Comparison of ENCODE assay signal across 24 cellular contexts in genomic region chr5:44345871-44346270, GRCh38. TPM values are rescaled to one million over a fixed set of nuclear protein-coding genes. Genes with fewer than 3 reads are reported as not detected.
"Had no signal": no experiment of that assay in that cellular context is flagged by ENCODE, and none has a peak within 500 bp of the region (broad histone marks: within the 10 kb centered on the region; RNA-seq: fewer than 3 reads in every experiment).

No MANE protein-coding gene starts in this region.

- H3K9me3 ChIP-seq: SJCRH30 had no signal

- DNase-seq: KBM-7, MV-4-11, NCI-H1092, NCI-H1105 treated with DMSO at 0.1 percent for 48 hours, NCI-H1417 treated with DMSO at 0.1 percent for 48 hours, NCI-H146, NCI-H1694 treated with DMSO at 0.1 percent for 48 hours, NCI-H1930, NCI-H2081, NCI-H2107, NCI-H2227 treated with DMSO at 0.1 percent for 48 hours, NCI-H524, NCI-H526 treated with DMSO at 0.1 percent for 48 hours, NCI-H774, PC-3, SHP77 treated with DMSO at 0.1 percent for 48 hours, SJCRH30 had no signal

- ATAC-seq: Panc1, PC-3, Right ventricle myocardium inferior had no signal

- H3K4me1 ChIP-seq: SJCRH30 had no signal

- H3K27ac ChIP-seq: HL-60, SJCRH30, SK-N-MC had no signal

- H3K27me3 ChIP-seq: SJCRH30 had no signal

- H3K4me3 ChIP-seq: SJCRH30, SK-N-MC had no signal

- H3K36me3 ChIP-seq: SJCRH30 had no signal

RNA-seq across cellular contexts. Expression of gene FGF10, which starts 43.3 kb away (rescaled TPM):
- total RNA-seq: MCF 10A, NCI-H460, PC-3, RPMI7951 had no signal
